ENCODE assay signal across 1 cellular context in genomic region chr10:120426306-120426705, GRCh38.
TF ChIP-seq lines count a peak whose summit lies in the region.

No MANE protein-coding gene starts in this region.

TF ChIP-seq in SK-N-SH treated with all-trans-retinoic acid at 6 μM for 48 hours, 23 proteins besides CTCF, POLR2A, EP300 and RAD21 (continued from another document):
- TF ChIP-seq, protein P1, sequence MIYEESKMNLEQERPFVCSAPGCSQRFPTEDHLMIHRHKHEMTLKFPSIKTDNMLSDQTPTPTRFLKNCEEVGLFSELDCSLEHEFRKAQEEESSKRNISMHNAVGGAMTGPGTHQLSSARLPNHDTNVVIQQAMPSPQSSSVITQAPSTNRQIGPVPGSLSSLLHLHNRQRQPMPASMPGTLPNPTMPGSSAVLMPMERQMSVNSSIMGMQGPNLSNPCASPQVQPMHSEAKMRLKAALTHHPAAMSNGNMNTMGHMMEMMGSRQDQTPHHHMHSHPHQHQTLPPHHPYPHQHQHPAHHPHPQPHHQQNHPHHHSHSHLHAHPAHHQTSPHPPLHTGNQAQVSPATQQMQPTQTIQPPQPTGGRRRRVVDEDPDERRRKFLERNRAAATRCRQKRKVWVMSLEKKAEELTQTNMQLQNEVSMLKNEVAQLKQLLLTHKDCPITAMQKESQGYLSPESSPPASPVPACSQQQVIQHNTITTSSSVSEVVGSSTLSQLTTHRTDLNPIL (CRISPR knock-in tag; IDR thresholded peaks at IDR 0.05; ENCODE audit: low read depth): no peak
- TF ChIP-seq OSR1 (CRISPR knock-in tag; IDR thresholded peaks at IDR 0.05): no peak
- TF ChIP-seq, protein P2, sequence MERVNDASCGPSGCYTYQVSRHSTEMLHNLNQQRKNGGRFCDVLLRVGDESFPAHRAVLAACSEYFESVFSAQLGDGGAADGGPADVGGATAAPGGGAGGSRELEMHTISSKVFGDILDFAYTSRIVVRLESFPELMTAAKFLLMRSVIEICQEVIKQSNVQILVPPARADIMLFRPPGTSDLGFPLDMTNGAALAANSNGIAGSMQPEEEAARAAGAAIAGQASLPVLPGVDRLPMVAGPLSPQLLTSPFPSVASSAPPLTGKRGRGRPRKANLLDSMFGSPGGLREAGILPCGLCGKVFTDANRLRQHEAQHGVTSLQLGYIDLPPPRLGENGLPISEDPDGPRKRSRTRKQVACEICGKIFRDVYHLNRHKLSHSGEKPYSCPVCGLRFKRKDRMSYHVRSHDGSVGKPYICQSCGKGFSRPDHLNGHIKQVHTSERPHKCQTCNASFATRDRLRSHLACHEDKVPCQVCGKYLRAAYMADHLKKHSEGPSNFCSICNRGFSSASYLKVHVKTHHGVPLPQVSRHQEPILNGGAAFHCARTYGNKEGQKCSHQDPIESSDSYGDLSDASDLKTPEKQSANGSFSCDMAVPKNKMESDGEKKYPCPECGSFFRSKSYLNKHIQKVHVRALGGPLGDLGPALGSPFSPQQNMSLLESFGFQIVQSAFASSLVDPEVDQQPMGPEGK (CRISPR knock-in tag; IDR thresholded peaks at IDR 0.05; ENCODE audit: borderline replicate concordance): no peak
